In genomic region chr20:10922521-10922920, GRCh38 we compare ENCODE assay signal across 19 cellular contexts.
DNase-seq lines count a peak whose midpoint lies in the region; ATAC-seq, FAIRE-seq and TF ChIP-seq lines count a peak whose summit lies in the region.
"Had no signal": no experiment of that assay in that cellular context is flagged by ENCODE, and none has a peak within 500 bp of the region (broad histone marks: within the 10 kb centered on the region; RNA-seq: fewer than 3 reads in every experiment).

No MANE protein-coding gene starts in this region.

- ATAC-seq in HG03521 (IDR thresholded peaks at IDR 0.05; ENCODE audit: unreplicated experiment), result no peak

- peaks cover 15% of the 10 kb centered on the region for H3K4me1 ChIP-seq in HEK293 (ENCODE audit: control insufficient read depth, insufficient read depth, low read length)
- peaks cover 46% of the 10 kb centered on the region for H3K4me1 ChIP-seq in keratinocyte (ENCODE audit: control insufficient read depth, extremely low read depth, insufficient read depth, low read length)
- no peaks in the 10 kb centered on the region for H3K4me1 ChIP-seq in smooth muscle cell (ENCODE audit: low read depth)

- H3K9me1 ChIP-seq in keratinocyte (ENCODE audit: control insufficient read depth, extremely low read depth, insufficient read depth, low read length), result no peaks in the 10 kb centered on the region

- dilution Hi-C loops in keratinocyte (cut with MboI; ENCODE audit: extremely low pct_ligation_motif_present, low sequenced_read_pairs), result no loop called here

- no peaks in the 10 kb centered on the region for H3K9me3 Mint-ChIP-seq in activated naive CD4-positive, alpha-beta T cell treated with anti-CD3 and anti-CD28 coated beads, Interleukin-2, amount 10 ng/mL, durations not matched to agents 7 days and 5 days
- H3K9me3 Mint-ChIP-seq: activated CD4-positive, alpha-beta memory T cell treated with anti-CD3 and anti-CD28 coated beads, Interleukin-2, amount 10 ng/mL, durations not matched to agents 7 days and 5 days; activated naive CD4-positive, alpha-beta T cell treated with anti-CD3 and anti-CD28 coated beads for 36 hours had no signal

- H3K9me3 ChIP-seq in HEK293 (ENCODE audit: control insufficient read depth, insufficient read depth, low read depth, low read length), result no peaks in the 10 kb centered on the region
- H3K9me3 ChIP-seq in SK-N-MC (ENCODE audit: low read depth, low read length), result no peaks in the 10 kb centered on the region
- H3K9me3 ChIP-seq in keratinocyte (ENCODE audit: control insufficient read depth, low read depth, low read length), result no peaks in the 10 kb centered on the region
- H3K9me3 ChIP-seq in smooth muscle cell (replicated peaks; ENCODE audit: low read depth), result no peaks in the 10 kb centered on the region

- POLR2A ChIA-PET in HEK293 (lab: Yijun Ruan, JAX) (interaction anchor here (2.0 kb wide), 1 partner anchor 249 kb away, joined by 14 read pairs; the partner anchor contains the start of gene JAG1), HEK293T (lab: Yijun Ruan, JAX) (no interaction called here)

- WGBS in smooth muscle cell (ENCODE audit: low lambda C conversion rate), result 43% methylated on average over 1 of the region's 1 CpG

- H3K36me3 Mint-ChIP-seq in activated naive CD4-positive, alpha-beta T cell treated with anti-CD3 and anti-CD28 coated beads, Interleukin-2, amount 10 ng/mL, durations not matched to agents 7 days and 5 days, result no peaks in the 10 kb centered on the region

- no peak for TF ChIP-seq CTCF in HEK293 (tag by site-specific recombination; IDR thresholded peaks at IDR 0.05)
- no peak for TF ChIP-seq CTCF in keratinocyte (optimal IDR thresholded peaks at IDR 0.05 in 1 of 3, IDR thresholded peaks at IDR 0.05 in 1 of 3, conservative IDR thresholded peaks at IDR 0.05 in 1 of 3; ENCODE audit: extremely low read depth in 1 of 3, insufficient read depth in 2 of 3, low read length in 3 of 3)
- no peak for TF ChIP-seq CTCF in smooth muscle cell (IDR thresholded peaks at IDR 0.05; ENCODE audit: borderline replicate concordance, insufficient read depth, poor library complexity, severe bottlenecking)

- H2AFZ ChIP-seq in keratinocyte (ENCODE audit: control insufficient read depth, low read length) (peak overlapping the region; percentile 14), smooth muscle cell (ENCODE audit: low read depth) (no peak overlapping the region)

- H3K79me2 ChIP-seq in keratinocyte (ENCODE audit: control insufficient read depth, insufficient read depth, low read length) (no peaks in the 10 kb centered on the region), smooth muscle cell (ENCODE audit: low read depth) (no peaks in the 10 kb centered on the region)

- CTCF ChIA-PET in HEK293 (lab: Yijun Ruan, JAX), result interaction anchor here (0.7 kb wide), 1 partner anchor 31 kb away, joined by 3 read pairs; no protein-coding TSS in a partner anchor
- CTCF ChIA-PET in HEK293T (lab: Yijun Ruan, JAX), result interaction anchor here (0.5 kb wide), 1 partner anchor 67 kb away, joined by 3 read pairs; no protein-coding TSS in a partner anchor
- CTCF ChIA-PET in activated naive CD4-positive, alpha-beta T cell treated with anti-CD3 and anti-CD28 coated beads, Interleukin-2, amount 10 ng/mL, durations not matched to agents 7 days and 5 days (lab: Charles Lee), result no interaction called here

- H4K20me1 ChIP-seq in keratinocyte (ENCODE audit: control insufficient read depth, extremely low read depth, insufficient read depth, low read length) (no peaks in the 10 kb centered on the region), smooth muscle cell (ENCODE audit: low read depth) (no peaks in the 10 kb centered on the region)

- peaks cover 40% of the 10 kb centered on the region for H3F3A ChIP-seq in smooth muscle cell (ENCODE audit: low read depth)

- H3K4me2 ChIP-seq in keratinocyte (ENCODE audit: control insufficient read depth, extremely low read depth, insufficient read depth, low read depth, low read length) (peak overlapping the region; percentile 63), smooth muscle cell (peak overlapping the region; percentile 66)

- H3K4me3 ChIP-seq in HEK293 (ENCODE audit: low read depth, low read length), result no peak overlapping the region
- H3K4me3 ChIP-seq in SK-N-MC, result peak overlapping the region; percentile 72
- peak overlapping the region in 1 of 3 experiments; percentile 11 for H3K4me3 ChIP-seq in keratinocyte (ENCODE audit: control insufficient read depth in 2 of 3, extremely low read depth in 1 of 3, insufficient read depth in 2 of 3, low read depth in 1 of 3, low read length in 3 of 3)
- H3K4me3 ChIP-seq in smooth muscle cell, result no peak overlapping the region
- H3K4me3 ChIP-seq: coronary artery, skin epidermis had no signal

- no peaks in the 10 kb centered on the region for H3K27me3 Mint-ChIP-seq in activated naive CD4-positive, alpha-beta T cell treated with anti-CD3 and anti-CD28 coated beads, Interleukin-2, amount 10 ng/mL, durations not matched to agents 7 days and 5 days
- H3K27me3 Mint-ChIP-seq: activated CD4-positive, alpha-beta memory T cell treated with anti-CD3 and anti-CD28 coated beads, Interleukin-2, amount 10 ng/mL, durations not matched to agents 7 days and 5 days had no signal

- no peak for FAIRE-seq in keratinocyte (lab: Jason Lieb, UNC)

- H3K4me1 Mint-ChIP-seq in activated naive CD4-positive, alpha-beta T cell treated with anti-CD3 and anti-CD28 coated beads, Interleukin-2, amount 10 ng/mL, durations not matched to agents 7 days and 5 days, result no peaks in the 10 kb centered on the region
- H3K4me1 Mint-ChIP-seq: activated CD4-positive, alpha-beta memory T cell treated with anti-CD3 and anti-CD28 coated beads, Interleukin-2, amount 10 ng/mL, durations not matched to agents 7 days and 5 days had no signal

- H3K36me3 ChIP-seq in HEK293 (ENCODE audit: control insufficient read depth in 2 of 2, insufficient read depth in 1 of 2, low read length in 2 of 2), result no peaks in the 10 kb centered on the region
- no peaks in the 10 kb centered on the region for H3K36me3 ChIP-seq in SK-N-MC (ENCODE audit: insufficient read depth, low read length)
- H3K36me3 ChIP-seq in keratinocyte (ENCODE audit: control insufficient read depth in 2 of 2, extremely low read depth in 1 of 2, insufficient read depth in 2 of 2, low read length in 2 of 2), result no peaks in the 10 kb centered on the region
- H3K36me3 ChIP-seq in smooth muscle cell (ENCODE audit: low read depth), result no peaks in the 10 kb centered on the region

- no peak overlapping the region for H3K4me3 Mint-ChIP-seq in activated naive CD4-positive, alpha-beta T cell treated with anti-CD3 and anti-CD28 coated beads, Interleukin-2, amount 10 ng/mL, durations not matched to agents 7 days and 5 days
- H3K4me3 Mint-ChIP-seq: activated CD4-positive, alpha-beta memory T cell treated with anti-CD3 and anti-CD28 coated beads, Interleukin-2, amount 10 ng/mL, durations not matched to agents 7 days and 5 days; activated naive CD4-positive, alpha-beta T cell treated with anti-CD3 and anti-CD28 coated beads for 36 hours had no signal

- H3K27me3 ChIP-seq in keratinocyte (ENCODE audit: control insufficient read depth, extremely low read depth, insufficient read depth, low read length), result no peaks in the 10 kb centered on the region
- H3K27me3 ChIP-seq in smooth muscle cell (ENCODE audit: low read depth), result no peaks in the 10 kb centered on the region

- DNase-seq in SK-N-MC (ENCODE audit: low read depth, low spot score) (no peak), keratinocyte (ENCODE audit: low read depth, low spot score) (no peak), smooth muscle cell (lab: John Stamatoyannopoulos, UW; ENCODE audit: unreplicated experiment) (no peak), HEK293T (ENCODE audit: extremely low spot score) (no peak), iPS-NIHi11 (ENCODE audit: low spot score) (no peak)
- no peak for DNase-seq in activated naive CD4-positive, alpha-beta T cell treated with anti-CD3 and anti-CD28 coated beads, Interleukin-2, amount 10 ng/mL, durations not matched to agents 7 days and 5 days
- DNase-seq: activated CD4-positive, alpha-beta memory T cell treated with anti-CD3 and anti-CD28 coated beads, Interleukin-2, amount 10 ng/mL, durations not matched to agents 7 days and 5 days; activated naive CD4-positive, alpha-beta T cell treated with anti-CD3 and anti-CD28 coated beads for 36 hours; activated T-cell treated with anti-CD3 and anti-CD28 coated beads, Interleukin-2, amount 50 U/mL, for 1 hour; COR-L47; H7; NCI-H1694 treated with DMSO at 0.1 percent for 48 hours; posterior cingulate gyrus; stimulated activated CD4-positive, alpha-beta T cell treated with anti-CD3 and anti-CD28 coated beads, Interleukin-4, amount 100 ng/mL, for 24 hours had no signal

- no peak overlapping the region for H3K9ac ChIP-seq in SK-N-MC (ENCODE audit: insufficient read length)
- H3K9ac ChIP-seq in keratinocyte (ENCODE audit: control insufficient read depth, extremely low read depth, insufficient read depth, low read length), result no peak overlapping the region
- H3K9ac ChIP-seq in smooth muscle cell (ENCODE audit: low read depth), result no peak overlapping the region

- no peak overlapping the region for H3K27ac Mint-ChIP-seq in activated naive CD4-positive, alpha-beta T cell treated with anti-CD3 and anti-CD28 coated beads, Interleukin-2, amount 10 ng/mL, durations not matched to agents 7 days and 5 days
- H3K27ac Mint-ChIP-seq: activated CD4-positive, alpha-beta memory T cell treated with anti-CD3 and anti-CD28 coated beads, Interleukin-2, amount 10 ng/mL, durations not matched to agents 7 days and 5 days; activated naive CD4-positive, alpha-beta T cell treated with anti-CD3 and anti-CD28 coated beads for 36 hours had no signal

- H3K27ac ChIP-seq in HEK293 (ENCODE audit: extremely low read depth, low read depth, low read length) (peak overlapping the region; percentile 17; the same call in 1 of the 2 replicates), SK-N-MC (peak overlapping the region; percentile 83), keratinocyte (ENCODE audit: control insufficient read depth, insufficient read depth, low read length) (peak overlapping the region; percentile 55), smooth muscle cell (ENCODE audit: low read depth) (peak overlapping the region; percentile 69)
- H3K27ac ChIP-seq: coronary artery, VCaP had no signal

TF ChIP-seq in HEK293, 187 proteins besides CTCF, POLR2A, EP300 and RAD21 (continues in another document):
- no peak for TF ChIP-seq ZNF792 (tag by site-specific recombination; IDR thresholded peaks at IDR 0.05)

TF ChIP-seq in HEK293T, 16 proteins besides CTCF, POLR2A, EP300 and RAD21:
- TF ChIP-seq ZNF384 (IDR thresholded peaks at IDR 0.05), result no peak
- no peak for TF ChIP-seq ELF4 (IDR thresholded peaks at IDR 0.05)
- no peak for TF ChIP-seq ARNT (IDR thresholded peaks at IDR 0.05)
- TF ChIP-seq TARDBP (IDR thresholded peaks at IDR 0.05), result no peak
- TF ChIP-seq BHLHE40 (IDR thresholded peaks at IDR 0.05; ENCODE audit: borderline replicate concordance), result no peak
- no peak for TF ChIP-seq NFRKB (IDR thresholded peaks at IDR 0.05)
- no peak for TF ChIP-seq SP1 (IDR thresholded peaks at IDR 0.05)

Comparison
In these comparisons a context has a peak if more than half of its experiments do, and no peak if none do; other contexts are left out.
1. H3K27ac ChIP-seq: peak in every context shown above with its lines; median percentile 83 in SK-N-MC; 69 in smooth muscle cell; 55 in keratinocyte; 17 in HEK293.